Comparison of ENCODE assay signal across 18 cellular contexts in genomic region chr16:27471661-27472060, GRCh38.
"Had no signal": no experiment of that assay in that cellular context is flagged by ENCODE, and none has a peak within 500 bp of the region (broad histone marks: within the 10 kb centered on the region; RNA-seq: fewer than 3 reads in every experiment).

No MANE protein-coding gene starts in this region.

- H3K27ac ChIP-seq: body of pancreas, cardiac muscle cell, sigmoid colon, upper lobe of right lung had no signal

- H3K9me3 ChIP-seq: body of pancreas, left lung, sigmoid colon, upper lobe of right lung had no signal

- ATAC-seq: activated naive CD8-positive, alpha-beta T cell treated with anti-CD3 and anti-CD28 coated beads, Interleukin-2, amount 50 U/mL, for 24 hours; activated T-cell treated with anti-CD3 and anti-CD28 coated beads, Interleukin-2, amount 50 U/mL, for 72 hours; body of pancreas had no signal

- DNase-seq: activated CD4-positive, alpha-beta memory T cell treated with anti-CD3 and anti-CD28 coated beads for 36 hours; activated CD4-positive, alpha-beta T cell treated with anti-CD3 and anti-CD28 coated beads for 48 hours; activated effector memory CD4-positive, alpha-beta T cell treated with Interleukin-2 at 50 U/mL for 16 hours; activated naive CD4-positive, alpha-beta T cell treated with anti-CD3 and anti-CD28 coated beads for 36 hours; activated naive CD8-positive, alpha-beta T cell treated with anti-CD3 and anti-CD28 coated beads, Interleukin-2, amount 50 U/mL, for 24 hours; activated T-cell treated with anti-CD3 and anti-CD28 coated beads, Interleukin-2, amount 50 U/mL, for 72 hours; anterior cingulate cortex; body of pancreas; erythroblast; foreskin melanocyte; left lung; mammary epithelial cell; occipital lobe; sigmoid colon; stimulated activated CD4-positive, alpha-beta T cell treated with anti-CD3 and anti-CD28 coated beads, Interleukin-4, amount 100 ng/mL, for 24 hours; stimulated activated naive CD4-positive, alpha-beta T cell treated with Interleukin-2 at 50 U/mL for 16 hours; upper lobe of right lung had no signal

- H3K4me1 ChIP-seq: body of pancreas, sigmoid colon, upper lobe of right lung had no signal

- H3K4me3 ChIP-seq: body of pancreas, cardiac muscle cell, left lung, sigmoid colon, upper lobe of right lung had no signal

- H3K27me3 ChIP-seq: body of pancreas, cardiac muscle cell, left lung, sigmoid colon, upper lobe of right lung had no signal
